In genomic region chrX:23524467-23524866, GRCh38 we compare ENCODE assay signal across 37 cellular contexts.
DNase-seq lines count a peak whose midpoint lies in the region; ATAC-seq, FAIRE-seq and TF ChIP-seq lines count a peak whose summit lies in the region.
"Had no signal": no experiment of that assay in that cellular context is flagged by ENCODE, and none has a peak within 500 bp of the region (broad histone marks: within the 10 kb centered on the region; RNA-seq: fewer than 3 reads in every experiment).

No MANE protein-coding gene starts in this region.

- H3K4me2 ChIP-seq in HepG2 (ENCODE audit: low read depth, low read length), result no peak overlapping the region
- H3K4me2 ChIP-seq: A549; BLaER1; BLaER1 treated with 17β-estradiol and CSF1 and Interleukin-3, amounts not matched to agents 10 nM and 100 nM had no signal

- in situ Hi-C loops in HepG2 (cut with HindIII; ENCODE audit: extremely low pct_ligation_motif_present, low pct_unique_long_range_greater_than_20kb), result no loop called here

- no peaks in the 10 kb centered on the region for H4K20me1 ChIP-seq in HepG2 (ENCODE audit: insufficient read depth, low read length)
- H4K20me1 ChIP-seq: BLaER1; BLaER1 treated with 17β-estradiol and CSF1 and Interleukin-3, amounts not matched to agents 10 nM and 100 nM had no signal

- H3K27ac Mint-ChIP-seq in natural killer cell, result no peak overlapping the region
- H3K27ac Mint-ChIP-seq: B cell; CD14-positive monocyte; CD4-positive, alpha-beta memory T cell; CD4-positive, alpha-beta T cell; CD4-positive, CD25-positive, alpha-beta regulatory T cell; CD8-positive, alpha-beta memory T cell; CD8-positive, alpha-beta T cell had no signal

- H3K27me3 ChIP-seq in right lobe of liver, result no peaks in the 10 kb centered on the region
- H3K27me3 ChIP-seq in HepG2 (ENCODE audit: control insufficient read depth in 1 of 2, insufficient read depth in 2 of 2, low read length in 2 of 2), result no peaks in the 10 kb centered on the region
- no peaks in the 10 kb centered on the region for H3K27me3 ChIP-seq in bronchial epithelial cell (ENCODE audit: control insufficient read depth, insufficient read depth, low read length)
- no peaks in the 10 kb centered on the region for H3K27me3 ChIP-seq in spleen (replicated peaks in 1 of 7)
- H3K27me3 ChIP-seq: BE2C; BLaER1; BLaER1 treated with 17β-estradiol and CSF1 and Interleukin-3, amounts not matched to agents 10 nM and 100 nM had no signal

- H3K4me1 Mint-ChIP-seq in natural killer cell, result no peaks in the 10 kb centered on the region
- H3K4me1 Mint-ChIP-seq: B cell; CD14-positive monocyte; CD4-positive, alpha-beta memory T cell; CD4-positive, CD25-positive, alpha-beta regulatory T cell; CD8-positive, alpha-beta memory T cell had no signal

- TF ChIP-seq POLR2A in right lobe of liver (IDR thresholded peaks at IDR 0.05) (no peak), HepG2 (IDR thresholded peaks at IDR 0.05; ENCODE audit: insufficient read depth in 1 of 2, low read depth in 2 of 2, low read length in 2 of 2) (no peak), spleen (IDR thresholded peaks at IDR 0.05) (no peak)

- no peaks in the 10 kb centered on the region for H3K36me3 Mint-ChIP-seq in natural killer cell
- H3K36me3 Mint-ChIP-seq: CD14-positive monocyte; CD4-positive, alpha-beta memory T cell; CD4-positive, CD25-positive, alpha-beta regulatory T cell; CD8-positive, alpha-beta memory T cell; CD8-positive, alpha-beta T cell had no signal

- POLR2A ChIA-PET in HepG2 (lab: Yijun Ruan, JAX), result no interaction called here

- H3K27me3 Mint-ChIP-seq in natural killer cell (ENCODE audit: low read depth in 2 of 2), result peaks cover 3 to 17% of the 10 kb centered on the region in 2 donors
- H3K27me3 Mint-ChIP-seq: B cell; CD4-positive, alpha-beta T cell; CD4-positive, CD25-positive, alpha-beta regulatory T cell had no signal

- H3K36me3 ChIP-seq in right lobe of liver, result no peaks in the 10 kb centered on the region
- H3K36me3 ChIP-seq in HepG2 (replicated peaks in 1 of 2; ENCODE audit: control insufficient read depth in 1 of 2, insufficient read depth in 2 of 2, low read length in 2 of 2), result no peaks in the 10 kb centered on the region
- H3K36me3 ChIP-seq in bronchial epithelial cell (ENCODE audit: control insufficient read depth, insufficient read depth, low read length), result no peaks in the 10 kb centered on the region
- H3K36me3 ChIP-seq in spleen, result no peaks in the 10 kb centered on the region
- H3K36me3 ChIP-seq: BE2C; BLaER1; BLaER1 treated with 17β-estradiol and CSF1 and Interleukin-3, amounts not matched to agents 10 nM and 100 nM had no signal

- no peaks in the 10 kb centered on the region for H3K9me3 ChIP-seq in right lobe of liver
- H3K9me3 ChIP-seq in HepG2 (ENCODE audit: low read length), result no peaks in the 10 kb centered on the region
- H3K9me3 ChIP-seq in spleen, result peaks cover 0 to 9% (median 0%) of the 10 kb centered on the region in 8 donors
- H3K9me3 ChIP-seq: A549, BE2C, Caco-2 had no signal

- H3K79me2 ChIP-seq in HepG2 (ENCODE audit: insufficient read depth, low read length), result no peaks in the 10 kb centered on the region

- no peak for TF ChIP-seq CTCF in right lobe of liver (IDR thresholded peaks at IDR 0.05)
- no peak for TF ChIP-seq CTCF in HepG2 (CRISPR knock-in tag; IDR thresholded peaks at IDR 0.05)
- TF ChIP-seq CTCF in bronchial epithelial cell (IDR thresholded peaks at IDR 0.05; ENCODE audit: insufficient read depth, low read length, severe bottlenecking), result no peak
- no peak for TF ChIP-seq CTCF in spleen (IDR thresholded peaks at IDR 0.05 in 8 of 11, conservative IDR thresholded peaks at IDR 0.05 in 3 of 11)
- no peak for TF ChIP-seq CTCF in natural killer cell (IDR thresholded peaks at IDR 0.05)

- no peak for TF ChIP-seq RAD21 in HepG2 (CRISPR knock-in tag; IDR thresholded peaks at IDR 0.05)

- H2AFZ ChIP-seq in HepG2 (ENCODE audit: low read length), result no peak overlapping the region

- WGBS in right lobe of liver (ENCODE audit: insufficient coverage, low coverage, low lambda C conversion rate, missing lambda C conversion rate), result 13% methylated on average over 1 of the region's 5 CpGs
- WGBS in HepG2 (ENCODE audit: low lambda C conversion rate), result 0% methylated on average over 1 of the region's 5 CpGs
- WGBS in spleen, 5 donors, result 77 to 86% (median 82%) methylated on average over 5 of the region's 5 CpGs; no CpG with 5 or more reads in 1 of the 5 donors

- H3K9ac ChIP-seq in HepG2 (ENCODE audit: insufficient read depth, low read depth, low read length), result no peak overlapping the region
- H3K9ac ChIP-seq: BLaER1; BLaER1 treated with 17β-estradiol and CSF1 and Interleukin-3, amounts not matched to agents 10 nM and 100 nM had no signal

- ATAC-seq in right lobe of liver, result peak in 3 of 4 donors; percentile 63 to 80 (median 78)
- no peak for ATAC-seq in HepG2
- no peak for ATAC-seq in natural killer cell
- ATAC-seq: A549; CD8-positive, alpha-beta T cell had no signal

- no peak for TF ChIP-seq EP300 in HepG2 (IDR thresholded peaks at IDR 0.05; ENCODE audit: low read depth in 2 of 2, low read length in 2 of 2)
- no peak for TF ChIP-seq EP300 in HepG2 (CRISPR knock-in tag; IDR thresholded peaks at IDR 0.05; ENCODE audit: borderline replicate concordance)

- intact Hi-C loops in right lobe of liver (cut with DNase I), result no loop called here
- intact Hi-C loops in HepG2 (cut with micrococcal nuclease; ENCODE audit: unreplicated experiment), result no loop called here
- intact Hi-C loops in spleen (cut with DNase I; ENCODE audit: low total_unique reads), result no loop called here
- intact Hi-C loops in natural killer cell (cut with micrococcal nuclease), result no loop called here

- CTCF ChIA-PET in HepG2 (lab: Yijun Ruan, JAX; ENCODE audit: low intra/inter-chr PET ratio, low total read pairs), result no interaction called here

- H3K4me3 ChIP-seq in right lobe of liver, result no peak overlapping the region
- H3K4me3 ChIP-seq in HepG2 (replicated peaks in 1 of 3; ENCODE audit: insufficient read depth in 1 of 3, low read depth in 2 of 3, low read length in 3 of 3), result no peak overlapping the region
- no peak overlapping the region for H3K4me3 ChIP-seq in bronchial epithelial cell (ENCODE audit: low read depth, low read length)
- H3K4me3 ChIP-seq in spleen, result no peak overlapping the region
- H3K4me3 ChIP-seq: A549; BLaER1; BLaER1 treated with 17β-estradiol and CSF1 and Interleukin-3, amounts not matched to agents 10 nM and 100 nM had no signal

- H3K4me3 Mint-ChIP-seq in natural killer cell, result no peak overlapping the region
- H3K4me3 Mint-ChIP-seq: B cell; CD14-positive monocyte; CD4-positive, alpha-beta memory T cell; CD4-positive, alpha-beta T cell; CD4-positive, CD25-positive, alpha-beta regulatory T cell; CD8-positive, alpha-beta memory T cell; CD8-positive, alpha-beta T cell had no signal

- H3K27ac ChIP-seq in right lobe of liver (peak overlapping the region in 1 of 3 donors; percentile 3), HepG2 (ENCODE audit: extremely low read length, insufficient read depth, low read length) (no peak overlapping the region), spleen (no peak overlapping the region)
- H3K27ac ChIP-seq: 22Rv1; A549; BLaER1; BLaER1 treated with 17β-estradiol and CSF1 and Interleukin-3, amounts not matched to agents 10 nM and 100 nM; C4-2B had no signal

- no TSS peak for BruUV-seq in HepG2 (replicated peaks; lab: Mats Ljungman, UMichigan)

- H3K9me3 Mint-ChIP-seq in natural killer cell, result no peaks in the 10 kb centered on the region
- H3K9me3 Mint-ChIP-seq: CD4-positive, alpha-beta T cell; CD8-positive, alpha-beta T cell had no signal

- no peak for DNase-seq in right lobe of liver
- DNase-seq in HepG2 (ENCODE audit: low spot score), result no peak
- DNase-seq in ELF-1 (ENCODE audit: low read depth, low spot score), result peak; percentile 56
- DNase-seq in bronchial epithelial cell (ENCODE audit: low read depth), result no peak
- DNase-seq in spleen, result peak; percentile 29
- no peak for DNase-seq in natural killer cell
- no peak for DNase-seq in DMS153 treated with DMSO at 0.1 percent for 48 hours (lab: John Stamatoyannopoulos, UW; ENCODE audit: unreplicated experiment)
- DNase-seq in activated CD4-positive, alpha-beta T cell treated with anti-CD3 and anti-CD28 coated beads, Interleukin-2, amount 50 U/mL, for 4 hours, result no peak
- DNase-seq: 8988T; ACHN; AML-193; BE2C; C1 segment of cervical spinal cord; Caco-2; Calu3; CD4-positive, alpha-beta memory T cell; CD4-positive, alpha-beta T cell; CD4-positive, CD25-positive, alpha-beta regulatory T cell; CD8-positive, alpha-beta memory T cell; CD8-positive, alpha-beta T cell; COR-L47; DMS 273 treated with DMSO at 0.1 percent for 48 hours; DMS153; DMS53; DMS79; DMS79 treated with DMSO at 0.1 percent for 48 hours; DND-41; EL had no signal

- H3K4me1 ChIP-seq in right lobe of liver (no peaks in the 10 kb centered on the region), HepG2 (ENCODE audit: insufficient read depth, low read length) (peaks cover 7% of the 10 kb centered on the region; the same call in 1 of the 2 replicates), spleen (no peaks in the 10 kb centered on the region)
- H3K4me1 ChIP-seq: A549; BE2C; BLaER1; BLaER1 treated with 17β-estradiol and CSF1 and Interleukin-3, amounts not matched to agents 10 nM and 100 nM; Caco-2 had no signal

- FAIRE-seq in HepG2 (lab: Jason Lieb, UNC) (no peak), bronchial epithelial cell (lab: Jason Lieb, UNC) (peak; percentile 23)
- FAIRE-seq: A204.1, A549, D721Med had no signal

TF ChIP-seq in HepG2, 621 proteins besides CTCF, POLR2A, EP300 and RAD21:
- TF ChIP-seq SSRP1 (CRISPR knock-in tag; IDR thresholded peaks at IDR 0.05), result no peak
- TF ChIP-seq ZNF775 (CRISPR knock-in tag; IDR thresholded peaks at IDR 0.05; ENCODE audit: borderline replicate concordance), result no peak
- TF ChIP-seq ZNF614 (CRISPR knock-in tag; IDR thresholded peaks at IDR 0.05; ENCODE audit: borderline replicate concordance), result no peak
- TF ChIP-seq MIER2 (CRISPR knock-in tag; IDR thresholded peaks at IDR 0.05), result no peak

Comparison
In these comparisons a context has a peak if more than half of its experiments do, and no peak if none do; other contexts are left out.
1. ATAC-seq: peak in right lobe of liver (3 of 4); none in HepG2 (single experiment) and natural killer cell (0 of 3).
2. DNase-seq: peak in ELF-1 (single experiment) and spleen (single experiment); none in right lobe of liver (0 of 3), HepG2 (single experiment), bronchial epithelial cell (single experiment), natural killer cell (single experiment), DMS153 treated with DMSO at 0.1 percent for 48 hours (single experiment) and activated CD4-positive, alpha-beta T cell treated with anti-CD3 and anti-CD28 coated beads, Interleukin-2, amount 50 U/mL, for 4 hours (0 of 2).